Comparison of ENCODE assay signal across 14 cellular contexts in the genomic region with DNA sequence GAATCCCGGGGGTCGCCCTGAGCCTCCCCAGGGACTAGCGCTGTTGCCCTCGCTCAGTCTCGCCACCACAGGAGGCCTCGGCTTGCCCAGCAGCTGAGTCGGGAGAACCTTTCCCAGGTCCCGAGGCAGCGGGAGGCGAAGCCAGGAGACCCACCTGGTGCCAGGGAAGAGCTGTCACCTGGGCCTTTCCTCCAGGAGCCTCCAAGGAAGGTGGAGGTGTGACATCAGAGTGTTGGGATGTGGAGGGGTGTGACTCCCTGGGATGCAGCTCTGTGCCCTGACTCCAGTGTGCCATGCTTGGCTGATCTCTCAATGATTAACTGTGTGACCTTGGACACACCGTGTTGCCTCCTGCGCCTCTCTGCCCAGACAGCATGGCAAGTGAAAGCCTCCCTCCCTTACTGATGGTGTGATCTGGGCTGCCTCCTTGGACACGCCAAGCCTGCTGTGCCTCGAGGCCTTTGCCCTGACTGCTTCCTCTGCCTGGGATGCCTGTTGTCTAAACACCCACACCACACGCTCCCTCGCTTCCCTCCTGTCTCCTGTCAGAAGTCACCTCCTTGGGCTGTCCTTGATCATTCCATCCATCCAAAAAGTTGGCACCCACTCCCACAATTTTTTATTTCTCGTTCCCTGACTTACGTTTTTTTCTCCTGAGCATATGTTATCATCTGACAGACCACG.
A peak's percentile ranks its signal among the peaks of the same experiment; 100 is the strongest.
DNase-seq lines count a peak whose midpoint lies in the region; ATAC-seq and TF ChIP-seq lines count a peak whose summit lies in the region.
"Had no signal": no experiment of that assay in that cellular context is flagged by ENCODE, and none has a peak within 500 bp of the region (broad histone marks: within the 10 kb centered on the region; RNA-seq: fewer than 3 reads in every experiment).

No MANE protein-coding gene starts in this region.

- peaks cover 49% of the 10 kb centered on the region for H3K4me1 Mint-ChIP-seq in brain

- H3K27me3 Mint-ChIP-seq in brain = no peaks in the 10 kb centered on the region
- H3K27me3 Mint-ChIP-seq: CD4-positive, alpha-beta T cell; stimulated activated memory B cell treated with anti-CD40 and anti-IgM and Interleukin-4, amounts not matched to agents 10 μg/mL and 1 μg/mL and 100 μg/mL, for 72 hours had no signal

- H3K36me3 ChIP-seq in spleen = peaks cover 0 to 26% (median 0%) of the 10 kb centered on the region in 6 donors

- peaks cover 0 to 71% (median 16%) of the 10 kb centered on the region in 6 donors for H3K4me1 ChIP-seq in spleen

- no peak for TF ChIP-seq CTCF in brain (conservative IDR thresholded peaks at IDR 0.05)
- no peak for TF ChIP-seq CTCF in spleen (IDR thresholded peaks at IDR 0.05 in 8 of 11, conservative IDR thresholded peaks at IDR 0.05 in 3 of 11)

- H3K27me3 ChIP-seq in spleen (replicated peaks in 1 of 7) = no peaks in the 10 kb centered on the region

- no peaks in the 10 kb centered on the region for H3K9me3 ChIP-seq in spleen

- no peak for TF ChIP-seq POLR2A in spleen (IDR thresholded peaks at IDR 0.05)

- no peak overlapping the region for H3K4me3 Mint-ChIP-seq in brain
- H3K4me3 Mint-ChIP-seq: CD4-positive, alpha-beta T cell; stimulated activated memory B cell treated with anti-CD40 and anti-IgM and Interleukin-4, amounts not matched to agents 10 μg/mL and 1 μg/mL and 100 μg/mL, for 72 hours had no signal

- WGBS in spleen, 5 donors = 83 to 93% (median 90%) methylated on average over 19 of the region's 19 CpGs

- H3K4me3 ChIP-seq in spleen = no peak overlapping the region

- peak overlapping the region in 4 of 5 experiments; percentile 1 to 76 (median 32) for H3K27ac Mint-ChIP-seq in brain
- H3K27ac Mint-ChIP-seq: CD4-positive, alpha-beta T cell; stimulated activated memory B cell treated with anti-CD40 and anti-IgM and Interleukin-4, amounts not matched to agents 10 μg/mL and 1 μg/mL and 100 μg/mL, for 72 hours had no signal

- intact Hi-C loops in spleen (cut with DNase I; ENCODE audit: low total_unique reads) = no loop called here

- ATAC-seq in HG03025 (IDR thresholded peaks at IDR 0.05; ENCODE audit: low FRiP score, unreplicated experiment) = no peak
- ATAC-seq: stimulated activated memory B cell treated with anti-CD40 and anti-IgM and Interleukin-4, amounts not matched to agents 10 μg/mL and 1 μg/mL and 100 μg/mL, for 72 hours had no signal

- H3K36me3 Mint-ChIP-seq in brain = peaks cover 75% of the 10 kb centered on the region

- DNase-seq in HK-2 (ENCODE audit: unreplicated experiment) (peak; percentile 75), left kidney (ENCODE audit: low read depth, low spot score) (peak; percentile 95), spleen (peak; percentile 60), AG08396 (ENCODE audit: low spot score) (no peak), pons (ENCODE audit: low spot score) (no peak)
- DNase-seq: activated CD4-positive, alpha-beta T cell treated with anti-CD3 and anti-CD28 coated beads for 48 hours; activated effector memory CD4-positive, alpha-beta T cell treated with anti-CD3 and anti-CD28 coated beads, Interleukin-2, amount 50 U/mL, for 16 hours; CD4-positive, alpha-beta T cell; erythroblast; GF-D8; stimulated activated CD4-positive, alpha-beta T cell treated with anti-CD3 and anti-CD28 coated beads, Interleukin-4, amount 100 ng/mL, for 1 hour had no signal

- H3K27ac ChIP-seq in spleen = no peak overlapping the region

- peaks cover 11 to 31% (median 22%) of the 10 kb centered on the region in 5 experiments for H3K9me3 Mint-ChIP-seq in brain
- H3K9me3 Mint-ChIP-seq: CD4-positive, alpha-beta T cell; stimulated activated memory B cell treated with anti-CD40 and anti-IgM and Interleukin-4, amounts not matched to agents 10 μg/mL and 1 μg/mL and 100 μg/mL, for 72 hours had no signal

Comparison
In these comparisons a context has a peak if more than half of its experiments do, and no peak if none do; other contexts are left out.
1. DNase-seq: peak in HK-2 (single experiment), left kidney (single experiment) and spleen (single experiment); none in AG08396 (single experiment) and pons (single experiment).